In the genomic region with DNA sequence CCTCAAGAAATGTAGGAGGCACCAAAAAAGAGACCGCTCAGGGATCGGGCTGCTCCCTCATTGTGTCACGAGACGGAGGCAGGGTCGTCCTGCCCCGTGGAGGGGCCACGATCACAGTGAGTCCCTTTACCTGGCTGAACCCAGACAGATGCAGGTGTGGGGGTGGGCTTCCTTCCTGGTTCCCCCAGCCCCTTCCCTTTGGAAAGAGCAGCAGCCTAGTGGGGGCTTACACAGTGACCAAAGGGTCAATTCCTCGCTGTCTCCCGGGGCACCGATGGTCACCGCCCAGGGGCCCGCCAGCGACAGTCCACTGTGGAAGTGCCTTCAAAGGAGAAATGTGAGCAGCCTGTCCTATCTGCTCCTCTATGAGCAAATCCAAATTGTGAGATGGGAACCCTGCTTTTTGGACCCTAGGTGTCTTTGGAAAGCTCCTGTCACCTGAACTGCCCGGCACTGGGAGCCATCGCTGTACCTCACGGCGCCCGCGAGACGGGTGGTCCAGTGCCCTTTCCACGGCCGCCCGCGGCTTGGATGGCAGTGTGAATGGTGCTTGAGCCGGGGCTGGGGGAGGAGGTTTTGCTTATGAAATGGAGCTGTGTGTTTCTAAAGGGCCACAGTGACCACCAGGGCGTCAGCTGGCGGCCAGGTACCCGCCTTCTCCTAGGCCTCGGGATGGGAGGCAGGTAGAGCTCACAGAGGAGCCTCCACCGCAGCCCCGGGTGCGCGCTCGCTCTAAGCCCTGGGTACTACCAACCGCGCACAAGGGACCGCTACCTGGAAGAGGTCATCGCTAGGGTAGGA, we compare ENCODE assay signal across 13 cellular contexts.
DNase-seq lines count a peak whose midpoint lies in the region; ATAC-seq and TF ChIP-seq lines count a peak whose summit lies in the region.
"Had no signal": no experiment of that assay in that cellular context is flagged by ENCODE, and none has a peak within 500 bp of the region (broad histone marks: within the 10 kb centered on the region; RNA-seq: fewer than 3 reads in every experiment).

No MANE protein-coding gene starts in this region.

- H3K27ac Mint-ChIP-seq in activated naive CD4-positive, alpha-beta T cell treated with anti-CD3 and anti-CD28 coated beads for 36 hours: peak overlapping the region; percentile 91
- peak overlapping the region; percentile 94 for H3K27ac Mint-ChIP-seq in activated naive CD8-positive, alpha-beta T cell treated with anti-CD3 and anti-CD28 coated beads for 36 hours

- CTCF ChIA-PET in activated naive CD4-positive, alpha-beta T cell treated with anti-CD3 and anti-CD28 coated beads for 36 hours (lab: Charles Lee): interaction anchor here (0.6 to 6.4 kb wide), 11 partner anchors 8 to 267 kb away, joined by 3 to 43 read pairs (median 4); no protein-coding TSS in a partner anchor

- H3K27me3 Mint-ChIP-seq in activated naive CD4-positive, alpha-beta T cell treated with anti-CD3 and anti-CD28 coated beads for 36 hours (ENCODE audit: low read depth): no peaks in the 10 kb centered on the region
- no peaks in the 10 kb centered on the region for H3K27me3 Mint-ChIP-seq in activated naive CD8-positive, alpha-beta T cell treated with anti-CD3 and anti-CD28 coated beads for 36 hours

- H3K9me3 Mint-ChIP-seq in activated naive CD4-positive, alpha-beta T cell treated with anti-CD3 and anti-CD28 coated beads for 36 hours: peaks cover 2% of the 10 kb centered on the region
- peaks cover 3% of the 10 kb centered on the region for H3K9me3 Mint-ChIP-seq in activated naive CD8-positive, alpha-beta T cell treated with anti-CD3 and anti-CD28 coated beads for 36 hours

- H3K27me3 ChIP-seq in lower lobe of right lung (ENCODE audit: low read depth): peaks cover 24% of the 10 kb centered on the region
- peaks cover 11% of the 10 kb centered on the region for H3K27me3 ChIP-seq in upper lobe of right lung

- intact Hi-C loops in activated naive CD4-positive, alpha-beta T cell treated with anti-CD3 and anti-CD28 coated beads for 36 hours (cut with micrococcal nuclease): no loop called here
- intact Hi-C loops in lower lobe of right lung (cut with DNase I) (loop anchor here (10.0 kb wide), 1 partner anchor 278 kb away; no protein-coding TSS in a partner anchor), upper lobe of right lung (cut with DNase I) (no loop called here), Right ventricle myocardium superior (cut with DNase I) (loop anchor here (10.0 kb wide), 1 partner anchor 158 kb away; the partner anchor contains the start of gene KLF13)

- H3K4me1 Mint-ChIP-seq in activated naive CD4-positive, alpha-beta T cell treated with anti-CD3 and anti-CD28 coated beads for 36 hours (ENCODE audit: low read depth): peaks cover 28% of the 10 kb centered on the region
- H3K4me1 Mint-ChIP-seq in activated naive CD8-positive, alpha-beta T cell treated with anti-CD3 and anti-CD28 coated beads for 36 hours: peaks cover 49% of the 10 kb centered on the region

- H3K4me3 Mint-ChIP-seq in activated naive CD4-positive, alpha-beta T cell treated with anti-CD3 and anti-CD28 coated beads for 36 hours: peak overlapping the region; percentile 92
- H3K4me3 Mint-ChIP-seq in activated naive CD8-positive, alpha-beta T cell treated with anti-CD3 and anti-CD28 coated beads for 36 hours: peak overlapping the region; percentile 89

- H3K27ac ChIP-seq in lower lobe of right lung (no peak overlapping the region), upper lobe of right lung (no peak overlapping the region)
- H3K27ac ChIP-seq: cardiac muscle cell had no signal

- H3K4me1 ChIP-seq in lower lobe of right lung (no peaks in the 10 kb centered on the region), upper lobe of right lung (no peaks in the 10 kb centered on the region)
- H3K4me1 ChIP-seq: HAP-1 had no signal

- H3K4me3 ChIP-seq in lower lobe of right lung (peak overlapping the region; percentile 14), upper lobe of right lung (no peak overlapping the region)
- H3K4me3 ChIP-seq: HAP-1 had no signal

- DNase-seq in activated naive CD4-positive, alpha-beta T cell treated with anti-CD3 and anti-CD28 coated beads for 36 hours: no peak
- DNase-seq in activated naive CD4-positive, alpha-beta T cell (lab: John Stamatoyannopoulos, UW): no peak
- no peak for DNase-seq in activated naive CD8-positive, alpha-beta T cell treated with anti-CD3 and anti-CD28 coated beads for 36 hours
- DNase-seq in lower lobe of right lung: no peak
- peak; percentile 52 for DNase-seq in upper lobe of right lung
- DNase-seq in Right ventricle myocardium superior: no peak
- no peak for DNase-seq in hypothalamus (lab: John Stamatoyannopoulos, UW)
- DNase-seq: DND-41, mammary epithelial cell, NCI-H2227 treated with DMSO at 0.1 percent for 48 hours had no signal

- TF ChIP-seq CTCF in lower lobe of right lung (IDR thresholded peaks at IDR 0.05): no peak
- no peak for TF ChIP-seq CTCF in upper lobe of right lung (IDR thresholded peaks at IDR 0.05)

- H3K36me3 ChIP-seq in lower lobe of right lung: no peaks in the 10 kb centered on the region
- H3K36me3 ChIP-seq in upper lobe of right lung: no peaks in the 10 kb centered on the region
- H3K36me3 ChIP-seq: cardiac muscle cell, HAP-1 had no signal

- H3K36me3 Mint-ChIP-seq in activated naive CD4-positive, alpha-beta T cell treated with anti-CD3 and anti-CD28 coated beads for 36 hours (ENCODE audit: low read depth): peaks cover 4% of the 10 kb centered on the region
- H3K36me3 Mint-ChIP-seq in activated naive CD8-positive, alpha-beta T cell treated with anti-CD3 and anti-CD28 coated beads for 36 hours: peaks cover 35% of the 10 kb centered on the region

- no peaks in the 10 kb centered on the region for H3K9me3 ChIP-seq in lower lobe of right lung
- no peaks in the 10 kb centered on the region for H3K9me3 ChIP-seq in upper lobe of right lung
- H3K9me3 ChIP-seq: HAP-1 had no signal

- ATAC-seq in lower lobe of right lung: no peak
- no peak for ATAC-seq in upper lobe of right lung
- ATAC-seq in Right ventricle myocardium superior (ENCODE audit: poor library complexity): no peak
- no peak for ATAC-seq in GM21447 (IDR thresholded peaks at IDR 0.05; ENCODE audit: unreplicated experiment)

Comparison
In these comparisons a context has a peak if more than half of its experiments do, and no peak if none do; other contexts are left out.
1. intact Hi-C loops: an anchor here in lower lobe of right lung (10.0 kb wide) and Right ventricle myocardium superior (10.0 kb wide); none called in activated naive CD4-positive, alpha-beta T cell treated with anti-CD3 and anti-CD28 coated beads for 36 hours and upper lobe of right lung.